Comparison of ENCODE assay signal across 24 cellular contexts in genomic region chr17:11548398-11548797, GRCh38.
"Had no signal": no experiment of that assay in that cellular context is flagged by ENCODE, and none has a peak within 500 bp of the region (broad histone marks: within the 10 kb centered on the region; RNA-seq: fewer than 3 reads in every experiment).

No MANE protein-coding gene starts in this region.

- H3K9me3 ChIP-seq: stomach, suprapubic skin, testis, thoracic aorta, thyroid gland, tibial artery, tibial nerve, transverse colon, upper lobe of left lung, upper lobe of right lung, uterus, vagina had no signal

- H3K4me3 ChIP-seq: stomach, suprapubic skin, testis, thoracic aorta, thyroid gland, tibial artery, tibial nerve, transverse colon, upper lobe of left lung, upper lobe of right lung, uterus, vagina had no signal

- H3K4me1 ChIP-seq: stomach, suprapubic skin, thyroid gland, tibial artery, transverse colon, upper lobe of left lung, upper lobe of right lung, uterus, vagina had no signal

- H3K27ac ChIP-seq: stomach, suprapubic skin, testis, thoracic aorta, thyroid gland, tibial artery, tibial nerve, transverse colon, upper lobe of left lung, upper lobe of right lung, uterus, vagina had no signal

- H3K27me3 ChIP-seq: stomach, suprapubic skin, testis, thyroid gland, tibial artery, tibial nerve, transverse colon, upper lobe of left lung, upper lobe of right lung, uterus, vagina had no signal

- H3K36me3 ChIP-seq: stomach, suprapubic skin, thoracic aorta, thyroid gland, tibial artery, tibial nerve, transverse colon, upper lobe of left lung, upper lobe of right lung, uterus, vagina had no signal

- DNase-seq: stimulated activated CD4-positive, alpha-beta T cell treated with anti-CD3 and anti-CD28 coated beads, Interleukin-2, amount 100 ng/mL, for 48 hours; stimulated activated CD4-positive, alpha-beta T cell treated with anti-CD3 and anti-CD28 coated beads, Interleukin-4, amount 100 ng/mL, for 1 hour; stimulated activated CD4-positive, alpha-beta T cell treated with anti-CD3 and anti-CD28 coated beads, Interleukin-4, amount 100 ng/mL, for 24 hours; stimulated activated CD4-positive, alpha-beta T cell treated with anti-CD3 and anti-CD28 coated beads, Interleukin-4, amount 100 ng/mL, for 4 hours; stimulated activated CD8-positive, alpha-beta memory T cell treated with anti-CD3 and anti-CD28 coated beads, Interleukin-4, amount 100 ng/mL, for 48 hours; stimulated activated naive B cell treated with anti-CD40 and anti-IgM and Interleukin-4, amounts not matched to agents 10 μg/mL and 1 μg/mL and 100 μg/mL, for 72 hours; stimulated activated naive CD4-positive, alpha-beta T cell; stimulated activated naive CD4-positive, alpha-beta T cell treated with Interleukin-2 at 50 U/mL for 16 hours; stimulated activated naive CD8-positive, alpha-beta T cell treated with anti-CD3 and anti-CD28 coated beads, Interleukin-15, amount 100 ng/mL, for 72 hours; stimulated activated naive CD8-positive, alpha-beta T cell treated with anti-CD3 and anti-CD28 coated beads, Interleukin-15, Interleukin-2, amounts not matched to agents 100 U/mL and 50 U/mL, for 24 hours; stomach; substantia nigra; testis; thyroid gland; tibial artery; transverse colon; trophoblast cell; upper lobe of left lung; upper lobe of right lung; uterus had no signal
